In the genomic region with DNA sequence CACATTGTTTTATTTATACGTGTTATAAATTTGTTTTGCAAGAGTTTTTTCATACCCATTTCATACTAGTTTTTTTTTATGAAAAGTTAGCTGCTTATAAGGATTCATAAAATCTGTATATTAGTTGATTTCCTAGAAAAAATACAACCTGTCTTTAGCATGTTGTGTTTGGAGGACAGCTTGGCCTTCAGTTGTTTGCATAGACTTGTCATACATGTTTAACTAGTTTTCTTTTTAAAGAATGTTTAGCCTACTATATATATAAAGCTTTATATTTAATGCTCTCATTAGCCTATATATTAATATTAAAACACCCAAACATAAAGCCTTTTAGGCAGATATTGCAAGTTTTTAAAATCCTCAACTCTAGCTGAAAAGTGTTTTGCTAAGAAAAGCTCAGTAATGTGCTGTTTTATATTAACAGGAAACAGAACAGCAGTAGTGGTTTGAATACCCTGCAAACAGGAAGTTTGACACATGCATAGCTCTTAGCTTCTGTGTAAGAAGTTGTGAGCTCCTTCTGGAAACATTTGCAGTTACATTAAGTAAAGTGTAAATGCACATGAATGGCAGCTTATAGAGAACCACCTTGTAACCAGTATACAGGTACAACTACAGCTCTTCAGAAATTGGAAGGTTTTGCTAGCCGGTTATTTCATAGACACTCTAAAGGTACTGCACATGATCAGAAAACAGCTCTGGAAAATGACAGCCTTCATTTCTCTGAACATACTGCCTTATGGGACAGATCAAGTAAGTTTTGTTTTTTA, we compare ENCODE assay signal across 8 cellular contexts. TPM values are rescaled to one million over a fixed set of nuclear protein-coding genes. Genes with fewer than 3 reads are reported as not detected.
DNase-seq lines count a peak whose midpoint lies in the region; ATAC-seq and TF ChIP-seq lines count a peak whose summit lies in the region.

A gene (plus strand): TSS at position 476 of the 770 bp plus-strand sequence. CDS start 91 bp downstream, at position 567.

- peak within 1 kb of the TSS; percentile 98 for H3K27ac Mint-ChIP-seq in activated T-helper 2 cell treated with anti-CD3 and anti-CD28 coated beads, Interferon-gamma antibody, Interleukin-2, Interleukin-4, amounts not matched to agents 10 μg/mL and 5 μg/mL and 100 μg/mL, durations not matched to agents 14 hours and 24 hours and 36 hours

- H3K4me1 ChIP-seq in heart left ventricle (peaks cover 0 to 26% (median 0%) of the 10 kb centered on the region in 12 donors), smooth muscle cell (ENCODE audit: low read depth) (peaks cover 14% of the 10 kb centered on the region)

- peak within 1 kb of the TSS; percentile 63 for H3K4me2 ChIP-seq in smooth muscle cell

- H3K9me3 ChIP-seq in heart left ventricle (peaks cover 0 to 7% (median under 1%) of the 10 kb centered on the region in 12 donors), smooth muscle cell (replicated peaks; ENCODE audit: low read depth) (no peaks in the 10 kb centered on the region)

- H3K9ac ChIP-seq in smooth muscle cell (ENCODE audit: low read depth), result no peak within 1 kb of the TSS

- no peaks in the 10 kb centered on the region for H3K36me3 ChIP-seq in GM06990 (ENCODE audit: control insufficient read depth, insufficient read depth, low read length)
- H3K36me3 ChIP-seq in heart left ventricle, result no peaks in the 10 kb centered on the region
- no peaks in the 10 kb centered on the region for H3K36me3 ChIP-seq in smooth muscle cell (ENCODE audit: low read depth)

- H3K4me3 Mint-ChIP-seq in activated T-helper 2 cell treated with anti-CD3 and anti-CD28 coated beads, Interferon-gamma antibody, Interleukin-2, Interleukin-4, amounts not matched to agents 10 μg/mL and 5 μg/mL and 100 μg/mL, durations not matched to agents 14 hours and 24 hours and 36 hours (ENCODE audit: low read depth), result peak within 1 kb of the TSS; percentile 95

- H3K27ac ChIP-seq in heart left ventricle, result peak within 1 kb of the TSS in 1 of 12 donors; percentile 87
- H3K27ac ChIP-seq in smooth muscle cell (ENCODE audit: low read depth), result peak within 1 kb of the TSS; percentile 69

- peak within 1 kb of the TSS; percentile 35 for H2AFZ ChIP-seq in smooth muscle cell (ENCODE audit: low read depth)

- H4K20me1 ChIP-seq in smooth muscle cell (ENCODE audit: low read depth), result no peaks in the 10 kb centered on the region

- TF ChIP-seq CTCF in GM06990 (IDR thresholded peaks at IDR 0.05; ENCODE audit: insufficient read depth, low read length, poor library complexity, severe bottlenecking) (no peak), heart left ventricle (IDR thresholded peaks at IDR 0.05) (no peak), smooth muscle cell (IDR thresholded peaks at IDR 0.05; ENCODE audit: borderline replicate concordance, insufficient read depth, poor library complexity, severe bottlenecking) (no peak)

- H3K4me3 ChIP-seq in GM06990 (replicated peaks; ENCODE audit: low read depth, low read length) (peak within 1 kb of the TSS; percentile 10; the same call in 1 of the 2 replicates), heart left ventricle (peak within 1 kb of the TSS in 6 of 12 donors; percentile 0 to 52 (median 24)), smooth muscle cell (no peak within 1 kb of the TSS)

- H3K79me2 ChIP-seq in smooth muscle cell (ENCODE audit: low read depth), result no peaks in the 10 kb centered on the region

- intact Hi-C loops in activated T-helper 2 cell treated with anti-CD3 and anti-CD28 coated beads, Interferon-gamma antibody, Interleukin-2, Interleukin-4, amounts not matched to agents 10 μg/mL and 5 μg/mL and 100 μg/mL, durations not matched to agents 14 hours and 24 hours and 36 hours (cut with micrococcal nuclease), result loop anchor here (1.0 to 10.0 kb wide), 7 partner anchors 43 to 721 kb away; a partner anchor contains a TSS
- intact Hi-C loops in heart left ventricle (cut with DNase I), result loop anchor here in 9 of 10 donors (5.0 to 10.0 kb wide), 8 partner anchors 288 to 621 kb away; no protein-coding TSS in a partner anchor

- H3K27me3 Mint-ChIP-seq in activated T-helper 2 cell treated with anti-CD3 and anti-CD28 coated beads, Interferon-gamma antibody, Interleukin-2, Interleukin-4, amounts not matched to agents 10 μg/mL and 5 μg/mL and 100 μg/mL, durations not matched to agents 14 hours and 24 hours and 36 hours (ENCODE audit: low read depth), result no peaks in the 10 kb centered on the region

- peak; percentile 94 for ATAC-seq in GM21529 (IDR thresholded peaks at IDR 0.05; ENCODE audit: unreplicated experiment)
- ATAC-seq in heart left ventricle, result peak in 3 of 4 donors; percentile 56 to 67 (median 64)

- H3K27me3 ChIP-seq in GM06990 (replicated peaks; ENCODE audit: control insufficient read depth, insufficient read depth, low read length) (no peaks in the 10 kb centered on the region), heart left ventricle (no peaks in the 10 kb centered on the region), smooth muscle cell (ENCODE audit: low read depth) (no peaks in the 10 kb centered on the region)

- no peaks in the 10 kb centered on the region for H3K36me3 Mint-ChIP-seq in activated T-helper 2 cell treated with anti-CD3 and anti-CD28 coated beads, Interferon-gamma antibody, Interleukin-2, Interleukin-4, amounts not matched to agents 10 μg/mL and 5 μg/mL and 100 μg/mL, durations not matched to agents 14 hours and 24 hours and 36 hours (ENCODE audit: low read depth)

- H3K4me1 Mint-ChIP-seq in activated T-helper 2 cell treated with anti-CD3 and anti-CD28 coated beads, Interferon-gamma antibody, Interleukin-2, Interleukin-4, amounts not matched to agents 10 μg/mL and 5 μg/mL and 100 μg/mL, durations not matched to agents 14 hours and 24 hours and 36 hours (ENCODE audit: low read depth), result peaks cover 36% of the 10 kb centered on the region

- no peak for DNase-seq in GM06990 (ENCODE audit: extremely low read depth, insufficient read length)
- peak; percentile 61 for DNase-seq in KG1 (lab: John Stamatoyannopoulos, UW)
- DNase-seq in activated T-helper 2 cell treated with anti-CD3 and anti-CD28 coated beads, Interferon-gamma antibody, Interleukin-2, Interleukin-4, amounts not matched to agents 10 μg/mL and 5 μg/mL and 100 μg/mL, durations not matched to agents 14 hours and 24 hours and 36 hours (ENCODE audit: low spot score), result no peak
- DNase-seq in heart left ventricle, result no peak
- no peak for DNase-seq in smooth muscle cell (lab: John Stamatoyannopoulos, UW; ENCODE audit: unreplicated experiment)
- DNase-seq in NCI-H82 treated with DMSO at 0.1 percent for 48 hours (lab: John Stamatoyannopoulos, UW; ENCODE audit: unreplicated experiment), result no peak
- no peak for DNase-seq in NCI-H1092 (lab: John Stamatoyannopoulos, UW)

- WGBS in heart left ventricle, 4 donors, result 53 to 61% (median 55%) methylated on average over 2 of the region's 2 CpGs
- 89% methylated on average over 2 of the region's 2 CpGs for WGBS in smooth muscle cell (ENCODE audit: low lambda C conversion rate)

- H3F3A ChIP-seq in smooth muscle cell (ENCODE audit: low read depth), result peaks cover 12% of the 10 kb centered on the region

- no peak for TF ChIP-seq POLR2A in heart left ventricle (IDR thresholded peaks at IDR 0.05)

- H3K9me3 Mint-ChIP-seq in activated T-helper 2 cell treated with anti-CD3 and anti-CD28 coated beads, Interferon-gamma antibody, Interleukin-2, Interleukin-4, amounts not matched to agents 10 μg/mL and 5 μg/mL and 100 μg/mL, durations not matched to agents 14 hours and 24 hours and 36 hours, result no peaks in the 10 kb centered on the region

RNA-seq across cellular contexts. Expression of the gene that starts here (rescaled TPM):
- 16.4 and 20.9 TPM in 2 replicates for total RNA-seq in activated T-helper 2 cell treated with anti-CD3 and anti-CD28 coated beads, Interferon-gamma antibody, Interleukin-2, Interleukin-4, amounts not matched to agents 10 μg/mL and 5 μg/mL and 100 μg/mL, durations not matched to agents 14 hours and 24 hours and 36 hours
- 10 to 100 TPM; 16.6 to 52.3 (median 41.1) TPM for total RNA-seq in heart left ventricle
- polyA plus RNA-seq in heart left ventricle, result 10 to 100 TPM in 1 of 2 donors, 1 to 10 TPM in 1; 8.7 to 19.9 TPM
- 42.3 and 46.5 TPM in 2 replicates for total RNA-seq in smooth muscle cell
- polyA plus RNA-seq in smooth muscle cell, result 18.8 and 19.4 TPM in 2 replicates
